ENCODE assay signal across 1 cellular context in genomic region chr19:44746946-44747738, GRCh38.
A peak's percentile ranks its signal among the peaks of the same experiment; 100 is the strongest.
TF ChIP-seq lines count a peak whose summit lies in the region.

No MANE protein-coding gene starts in this region.

TF ChIP-seq in HepG2, 621 proteins besides CTCF, POLR2A, EP300 and RAD21 (continued from another document and continues in another):
- TF ChIP-seq ZHX2 (IDR thresholded peaks at IDR 0.05; ENCODE audit: low read depth) (no peak), ZHX2 (CRISPR knock-in tag; IDR thresholded peaks at IDR 0.05; ENCODE audit: borderline replicate concordance) (no peak), ZBED4 (CRISPR knock-in tag; IDR thresholded peaks at IDR 0.05; ENCODE audit: borderline replicate concordance) (no peak), PRDM4 (CRISPR knock-in tag; IDR thresholded peaks at IDR 0.05; ENCODE audit: borderline replicate concordance) (no peak), GPBP1L1 (CRISPR knock-in tag; IDR thresholded peaks at IDR 0.05) (no peak), ZNF878 (CRISPR knock-in tag; IDR thresholded peaks at IDR 0.05) (no peak), ZNF768 (CRISPR knock-in tag; IDR thresholded peaks at IDR 0.05) (no peak), SP140L (CRISPR knock-in tag; IDR thresholded peaks at IDR 0.05; ENCODE audit: borderline replicate concordance) (no peak), ZNF7 (CRISPR knock-in tag; IDR thresholded peaks at IDR 0.05) (no peak), CBFB (CRISPR knock-in tag; IDR thresholded peaks at IDR 0.05) (no peak), CBX2 (IDR thresholded peaks at IDR 0.05; ENCODE audit: low read depth, low read length) (no peak), CBX2 (CRISPR knock-in tag; IDR thresholded peaks at IDR 0.05; ENCODE audit: low read depth) (no peak), TRAFD1 (CRISPR knock-in tag; IDR thresholded peaks at IDR 0.05; ENCODE audit: borderline replicate concordance) (no peak), ZNF460 (CRISPR knock-in tag; IDR thresholded peaks at IDR 0.05; ENCODE audit: borderline replicate concordance) (no peak), HNF1B (CRISPR knock-in tag; IDR thresholded peaks at IDR 0.05) (peak; percentile 9; the same call in 1 of the 2 replicates), ZNF672 (CRISPR knock-in tag; IDR thresholded peaks at IDR 0.05) (no peak), TBX2 (CRISPR knock-in tag; IDR thresholded peaks at IDR 0.05; ENCODE audit: borderline replicate concordance) (peak; percentile 43; the same call in 1 of the 2 replicates), CENPBD1 (CRISPR knock-in tag; IDR thresholded peaks at IDR 0.05; ENCODE audit: borderline replicate concordance, low read depth) (no peak), ZNF879 (CRISPR knock-in tag; IDR thresholded peaks at IDR 0.05) (no peak), ZNF780A (CRISPR knock-in tag; IDR thresholded peaks at IDR 0.05) (no peak), CREB1 (IDR thresholded peaks at IDR 0.05) (no peak), CREB1 (CRISPR knock-in tag; IDR thresholded peaks at IDR 0.05) (no peak), NFAT5 (CRISPR knock-in tag; IDR thresholded peaks at IDR 0.05) (no peak), HDAC2 (CRISPR knock-in tag; IDR thresholded peaks at IDR 0.05) (peak; percentile 59), NFKBIZ (CRISPR knock-in tag; IDR thresholded peaks at IDR 0.05) (no peak), ZBTB14 (CRISPR knock-in tag; IDR thresholded peaks at IDR 0.05) (no peak), ZMAT3 (CRISPR knock-in tag; conservative IDR thresholded peaks at IDR 0.05) (no peak), HCFC1 (IDR thresholded peaks at IDR 0.05; ENCODE audit: low read depth, low read length) (no peak)
